18 cellular contexts compared by ENCODE assay signal in genomic region chr9:16718952-16719351, GRCh38.
DNase-seq lines count a peak whose midpoint lies in the region; ATAC-seq and TF ChIP-seq lines count a peak whose summit lies in the region.
"Had no signal": no experiment of that assay in that cellular context is flagged by ENCODE, and none has a peak within 500 bp of the region (broad histone marks: within the 10 kb centered on the region; RNA-seq: fewer than 3 reads in every experiment).

No MANE protein-coding gene starts in this region.

- CTCF ChIA-PET in Panc1 (lab: Charles Lee) = no interaction called here

- H3K27ac ChIP-seq in C4-2B (no peak overlapping the region), Panc1 (ENCODE audit: low read length) (peak overlapping the region; percentile 44; the same call in 1 of the 2 replicates), psoas muscle (no peak overlapping the region)
- H3K27ac ChIP-seq: RWPE1, SJSA1 had no signal

- TF ChIP-seq CTCF in C4-2B (conservative IDR thresholded peaks at IDR 0.05) (0 out of 2 replicates have a peak, but pooled peaks have one; percentile 13), Panc1 (IDR thresholded peaks at IDR 0.05) (peak; percentile 35), fibroblast of mammary gland (conservative IDR thresholded peaks at IDR 0.05; ENCODE audit: control insufficient read depth, insufficient read depth, low read depth, low read length) (no peak), psoas muscle (IDR thresholded peaks at IDR 0.05) (no peak)

- no peaks in the 10 kb centered on the region for H3K36me3 ChIP-seq in Panc1 (ENCODE audit: control insufficient read depth, insufficient read depth, low read length)
- no peaks in the 10 kb centered on the region for H3K36me3 ChIP-seq in psoas muscle (ENCODE audit: insufficient read depth in 1 of 2, low read depth in 1 of 2)
- H3K36me3 ChIP-seq: BE2C, SJSA1 had no signal

- POLR2A ChIA-PET in Panc1 (lab: Charles Lee) = no interaction called here

- ATAC-seq in Panc1 (no peak), psoas muscle (peak; percentile 55 to 65 (median 56))
- ATAC-seq: HCT116 had no signal

- no peaks in the 10 kb centered on the region for H3K27me3 ChIP-seq in Panc1 (ENCODE audit: control insufficient read depth, insufficient read depth, low read length)
- H3K27me3 ChIP-seq in psoas muscle (ENCODE audit: insufficient read depth in 3 of 3, low read length in 2 of 3) = no peaks in the 10 kb centered on the region
- H3K27me3 ChIP-seq: BE2C, SJSA1 had no signal

- H3K9me3 ChIP-seq in Panc1 (ENCODE audit: control insufficient read depth, insufficient read depth, low read depth, low read length) (no peaks in the 10 kb centered on the region), psoas muscle (no peaks in the 10 kb centered on the region)
- H3K9me3 ChIP-seq: BE2C, SJSA1 had no signal

- DNase-seq in Panc1 (ENCODE audit: low read depth, low spot score) (no peak), fibroblast of mammary gland (ENCODE audit: low read depth) (peak; percentile 52), psoas muscle (peak in 1 of 2 donors; percentile 41), NCI-H2227 (lab: John Stamatoyannopoulos, UW; ENCODE audit: unreplicated experiment) (no peak), EL (no peak), hippocampal formation (lab: John Stamatoyannopoulos, UW) (no peak), LoVo (ENCODE audit: low spot score) (no peak)
- DNase-seq: BE2C; DMS 273 treated with DMSO at 0.1 percent for 48 hours; NCI-H1436 treated with DMSO at 0.1 percent for 48 hours; NCI-H2081 treated with DMSO at 0.1 percent for 48 hours; NCI-H226; NK-92 treated with Interleukin-12 subunit alpha and Interleukin-12 subunit beta, amount 100 ng/mL, for 24 hours; OCI-M1 had no signal

- WGBS in psoas muscle, 3 donors = 48 to 74% (median 50%) methylated on average over 3 of the region's 3 CpGs

- in situ Hi-C loops in Panc1 (cut with HindIII; ENCODE audit: low pct_unique_long_range_greater_than_20kb, low sequenced_read_pairs) = no loop called here

- H3K4me1 ChIP-seq in Panc1 (ENCODE audit: control insufficient read depth, insufficient read depth, low read length) (no peaks in the 10 kb centered on the region; the same call in 1 of the 2 replicates), psoas muscle (peaks cover 23% of the 10 kb centered on the region)
- H3K4me1 ChIP-seq: BE2C had no signal

- H3K4me3 ChIP-seq in Panc1 (ENCODE audit: low read depth in 2 of 2, low read length in 2 of 2) = no peak overlapping the region
- H3K4me3 ChIP-seq in fibroblast of mammary gland (ENCODE audit: control insufficient read depth, low read depth, low read length) = no peak overlapping the region
- H3K4me3 ChIP-seq in psoas muscle = no peak overlapping the region
- H3K4me3 ChIP-seq: SJSA1 had no signal

- no TSS peak for BruUV-seq in Panc1 (replicated peaks; lab: Mats Ljungman, UMichigan)

- intact Hi-C loops in Panc1 (cut with micrococcal nuclease; ENCODE audit: unreplicated experiment) = no loop called here
- intact Hi-C loops in psoas muscle (cut with DNase I) = no loop called here

Comparison
In these comparisons a context has a peak if more than half of its experiments do, and no peak if none do; other contexts are left out.
1. CTCF ChIP-seq: peak in C4-2B (single experiment) and Panc1 (single experiment); none in fibroblast of mammary gland (single experiment) and psoas muscle (single experiment).